In genomic region chr15:68572309-68572708, GRCh38 we compare ENCODE assay signal across 19 cellular contexts. TPM values are rescaled to one million over a fixed set of nuclear protein-coding genes. Genes with fewer than 3 reads are reported as not detected.
DNase-seq lines count a peak whose midpoint lies in the region; ATAC-seq, FAIRE-seq and TF ChIP-seq lines count a peak whose summit lies in the region.
"Had no signal": no experiment of that assay in that cellular context is flagged by ENCODE, and none has a peak within 500 bp of the region (broad histone marks: within the 10 kb centered on the region; RNA-seq: fewer than 3 reads in every experiment).

No MANE protein-coding gene starts in this region.

- H2AFZ ChIP-seq in H1 (ENCODE audit: low read length) (no peak overlapping the region), neural progenitor cell (replicated peaks) (no peak overlapping the region)

- H3K4me2 ChIP-seq in BLaER1 (0 out of 2 replicates have a peak overlapping the region, but pooled peaks have one; percentile 4), H1 (ENCODE audit: insufficient read depth in 1 of 2, low read depth in 2 of 2, low read length in 2 of 2) (no peak overlapping the region; a peak in 1 of 4 replicates), neural progenitor cell (no peak overlapping the region)

- H2AK5ac ChIP-seq in H1 (ENCODE audit: low read depth, low read length) = no peak overlapping the region

- 0 out of 2 replicates have a peak overlapping the region, but pooled peaks have one; percentile 61 for H2BK20ac ChIP-seq in H1 (ENCODE audit: low read length)

- H3K56ac ChIP-seq in H1 (replicated peaks; ENCODE audit: insufficient read length, low read depth, low read length) = no peak overlapping the region

- H3K9ac ChIP-seq in BLaER1 (no peak overlapping the region), H1 (replicated peaks in 1 of 4; ENCODE audit: extremely low read depth in 1 of 4, low read depth in 3 of 4, low read length in 3 of 4) (no peak overlapping the region), neural progenitor cell (no peak overlapping the region)

- H3K27ac ChIP-seq in BLaER1 (no peak overlapping the region), H1 (ENCODE audit: low read depth, low read length) (no peak overlapping the region), neural progenitor cell (no peak overlapping the region)
- H3K27ac ChIP-seq: C4-2B, HL-60 had no signal

- no peaks in the 10 kb centered on the region for H3K23me2 ChIP-seq in H1 (ENCODE audit: low read depth, low read length)

- peaks cover 18% of the 10 kb centered on the region for H3F3A ChIP-seq in neural progenitor cell (ENCODE audit: low read depth)

- H3K4me1 Mint-ChIP-seq in neural progenitor cell = peaks cover 68% of the 10 kb centered on the region

- H4K20me1 ChIP-seq in BLaER1 = no peaks in the 10 kb centered on the region
- no peaks in the 10 kb centered on the region for H4K20me1 ChIP-seq in H1 (replicated peaks in 1 of 2; ENCODE audit: control insufficient read depth in 1 of 2, insufficient read depth in 2 of 2, low read length in 2 of 2)
- no peaks in the 10 kb centered on the region for H4K20me1 ChIP-seq in neural progenitor cell (ENCODE audit: low read depth)

- peak overlapping the region; percentile 68 for H3K18ac ChIP-seq in H1 (ENCODE audit: extremely low read depth, low read length)

- H3K14ac ChIP-seq in H1 (ENCODE audit: insufficient read length) = no peak overlapping the region

- peaks cover 50% of the 10 kb centered on the region for H3K4me1 ChIP-seq in BLaER1
- peaks cover 16 to 47% (median 28%) of the 10 kb centered on the region in 4 experiments for H3K4me1 ChIP-seq in H1 (replicated peaks in 1 of 4; ENCODE audit: control insufficient read depth in 3 of 4, insufficient read depth in 4 of 4, low read length in 3 of 4)
- H3K4me1 ChIP-seq in neural progenitor cell = peaks cover 27% of the 10 kb centered on the region

- H2BK12ac ChIP-seq in H1 (ENCODE audit: low read depth, low read length) = peak overlapping the region; percentile 82

- H3K36me3 Mint-ChIP-seq in neural progenitor cell = no peaks in the 10 kb centered on the region
- no peaks in the 10 kb centered on the region for H3K36me3 Mint-ChIP-seq in activated naive CD4-positive, alpha-beta T cell treated with anti-CD3 and anti-CD28 coated beads, Interleukin-2, amount 50 U/mL, for 72 hours
- H3K36me3 Mint-ChIP-seq: CD4-positive, alpha-beta memory T cell had no signal

- H3K27me3 ChIP-seq in BLaER1 = no peaks in the 10 kb centered on the region
- H3K27me3 ChIP-seq in H1 (replicated peaks in 1 of 4; ENCODE audit: control insufficient read depth in 3 of 4, extremely low read depth in 1 of 4, insufficient read depth in 3 of 4, low read length in 3 of 4) = peaks cover 0 to 11% (median 8%) of the 10 kb centered on the region in 4 experiments; a peak in 5 of 7 replicates
- peaks cover 13% of the 10 kb centered on the region for H3K27me3 ChIP-seq in neural progenitor cell

- CTCF ChIA-PET in H1 (lab: Charles Lee; ENCODE audit: partially characterized antibody) = interaction anchor here (0.8 to 4.3 kb wide), 7 partner anchors 9 to 101 kb away, joined by 3 to 28 read pairs (median 7); no protein-coding TSS in a partner anchor

- no peak overlapping the region for H4K5ac ChIP-seq in H1 (ENCODE audit: insufficient read length, low read depth, low read length)

- no peaks in the 10 kb centered on the region for H3K79me2 ChIP-seq in H1 (ENCODE audit: control insufficient read depth in 1 of 2, insufficient read depth in 2 of 2, low read length in 2 of 2)
- H3K79me2 ChIP-seq in neural progenitor cell (ENCODE audit: low read depth) = no peaks in the 10 kb centered on the region

- H3K27ac Mint-ChIP-seq in neural progenitor cell = peak overlapping the region; percentile 83
- H3K27ac Mint-ChIP-seq in activated naive CD4-positive, alpha-beta T cell treated with anti-CD3 and anti-CD28 coated beads, Interleukin-2, amount 50 U/mL, for 72 hours = no peak overlapping the region
- H3K27ac Mint-ChIP-seq: CD4-positive, alpha-beta memory T cell; HFFc6 had no signal

- no peaks in the 10 kb centered on the region for H3K79me1 ChIP-seq in H1 (ENCODE audit: low read depth, low read length)

- no peak for TF ChIP-seq RAD21 in H1 (IDR thresholded peaks at IDR 0.05 in 1 of 2, conservative IDR thresholded peaks at IDR 0.05 in 1 of 2; ENCODE audit: low read depth in 2 of 2, low read length in 2 of 2)

- FAIRE-seq in H1 (lab: Jason Lieb, UNC) = no peak
- FAIRE-seq: G401.6, GM12891 had no signal

- no peak overlapping the region for H3K23ac ChIP-seq in H1 (ENCODE audit: insufficient read length)

- no peak overlapping the region for H3K4ac ChIP-seq in H1 (replicated peaks; ENCODE audit: insufficient read length, low read depth, low read length)

- H4K91ac ChIP-seq in H1 (replicated peaks; ENCODE audit: insufficient read length, low read length) = peak overlapping the region; percentile 34

- H3K9me3 Mint-ChIP-seq in neural progenitor cell = no peaks in the 10 kb centered on the region
- no peaks in the 10 kb centered on the region for H3K9me3 Mint-ChIP-seq in activated naive CD4-positive, alpha-beta T cell treated with anti-CD3 and anti-CD28 coated beads, Interleukin-2, amount 50 U/mL, for 72 hours
- H3K9me3 Mint-ChIP-seq: CD4-positive, alpha-beta memory T cell; HFFc6 had no signal

- H3K4me3 Mint-ChIP-seq in neural progenitor cell = peak overlapping the region; percentile 5
- H3K4me3 Mint-ChIP-seq: CD4-positive, alpha-beta memory T cell; HFFc6 had no signal

- H3K36me3 ChIP-seq in BLaER1 = no peaks in the 10 kb centered on the region
- no peaks in the 10 kb centered on the region for H3K36me3 ChIP-seq in H1 (ENCODE audit: control insufficient read depth in 2 of 4, insufficient read depth in 4 of 4, low read length in 3 of 4)
- H3K36me3 ChIP-seq in neural progenitor cell = no peaks in the 10 kb centered on the region

- H3K4me3 ChIP-seq in BLaER1 (no peak overlapping the region), H1 (ENCODE audit: extremely low read depth in 1 of 4, insufficient read depth in 2 of 4, low read depth in 3 of 4, low read length in 4 of 4) (no peak overlapping the region; a peak in 1 of 8 replicates), neural progenitor cell (no peak overlapping the region)

- ATAC-seq in HG03095 (IDR thresholded peaks at IDR 0.05; ENCODE audit: unreplicated experiment) = no peak
- ATAC-seq in activated naive CD4-positive, alpha-beta T cell treated with anti-CD3 and anti-CD28 coated beads, Interleukin-2, amount 50 U/mL, for 72 hours = no peak

- no peak for TF ChIP-seq POLR2A in H1 (IDR thresholded peaks at IDR 0.05; ENCODE audit: control extremely low read depth in 1 of 2, low read depth in 2 of 2, low read length in 2 of 2)

- DNase-seq in NCI-H526 treated with DMSO at 0.1 percent for 48 hours (lab: John Stamatoyannopoulos, UW) (peak; percentile 55), H1 (ENCODE audit: low read depth in 1 of 2, low spot score in 2 of 2) (no peak), neural progenitor cell (ENCODE audit: low spot score) (no peak), NCI-H1417 treated with DMSO at 0.1 percent for 48 hours (lab: John Stamatoyannopoulos, UW) (no peak)
- no peak for DNase-seq in activated CD4-positive, alpha-beta T cell treated with anti-CD3 and anti-CD28 coated beads for 48 hours
- DNase-seq in activated naive CD4-positive, alpha-beta T cell treated with anti-CD3 and anti-CD28 coated beads, Interleukin-2, amount 50 U/mL, for 72 hours (ENCODE audit: low spot score in 2 of 2) = no peak
- DNase-seq: ACHN; CD4-positive, alpha-beta memory T cell; DMS153; DMS79 treated with DMSO at 0.1 percent for 48 hours; EL; HCEC 1CT; HFFc6 had no signal

- no peaks in the 10 kb centered on the region for H3K9me3 ChIP-seq in BLaER1
- H3K9me3 ChIP-seq in H1 (ENCODE audit: insufficient read depth in 2 of 2, low read depth in 1 of 2, low read length in 1 of 2) = no peaks in the 10 kb centered on the region
- H3K9me3 ChIP-seq in neural progenitor cell (ENCODE audit: low read depth) = no peaks in the 10 kb centered on the region

- 76% methylated on average over 4 of the region's 4 CpGs; no CpG with 5 or more reads in 1 of the 2 experiments for WGBS in H1 (ENCODE audit: extremely low coverage in 1 of 2, insufficient coverage in 1 of 2, insufficient read length in 1 of 2, insufficient replicate concordance in 2 of 2, low coverage in 1 of 2, low lambda C conversion rate in 2 of 2, missing lambda C conversion rate in 1 of 2), 2 experiments

- no peak for TF ChIP-seq EP300 in H1 (IDR thresholded peaks at IDR 0.05; ENCODE audit: borderline replicate concordance in 1 of 2, low read depth in 2 of 2, low read length in 2 of 2)

- peak overlapping the region; percentile 9 for H2BK120ac ChIP-seq in H1 (replicated peaks; ENCODE audit: low read depth, low read length)

- peak overlapping the region; percentile 32; the same call in 1 of the 2 replicates for H2BK5ac ChIP-seq in H1 (ENCODE audit: low read depth, low read length)

- peaks cover 26% of the 10 kb centered on the region for H3K27me3 Mint-ChIP-seq in neural progenitor cell (ENCODE audit: insufficient read depth, low read depth)

- H4K8ac ChIP-seq in H1 (ENCODE audit: extremely low read depth, insufficient read depth, low read length) = no peak overlapping the region

- 0 out of 2 replicates have a peak overlapping the region, but pooled peaks have one; percentile 36 for H2BK15ac ChIP-seq in H1 (ENCODE audit: low read length)

- POLR2A ChIA-PET in H1 (lab: Charles Lee; ENCODE audit: partially characterized antibody) = interaction anchor here (1.6 to 5.0 kb wide), 2 partner anchors 11 to 294 kb away, joined by 3 to 31 read pairs; no protein-coding TSS in a partner anchor

- TF ChIP-seq CTCF in H1 (IDR thresholded peaks at IDR 0.05; ENCODE audit: control extremely low read depth in 1 of 3, insufficient read depth in 1 of 3, low read depth in 1 of 3, low read length in 3 of 3) = no peak
- no peak for TF ChIP-seq CTCF in neural progenitor cell (IDR thresholded peaks at IDR 0.05)

TF ChIP-seq in H1, 55 proteins besides CTCF, POLR2A, EP300 and RAD21 (continues in another document):
- no peak for TF ChIP-seq EZH2 (IDR thresholded peaks at IDR 0.05; ENCODE audit: low read depth, low read length, severe bottlenecking)
- no peak for TF ChIP-seq GABPA (IDR thresholded peaks at IDR 0.05; ENCODE audit: borderline replicate concordance, insufficient read depth, low read length)
- no peak for TF ChIP-seq POLR2AphosphoS5 (IDR thresholded peaks at IDR 0.05; ENCODE audit: low read depth, low read length)
- TF ChIP-seq POU5F1 (IDR thresholded peaks at IDR 0.05; ENCODE audit: low read depth, low read length) = no peak

RNA-seq across cellular contexts. Expression of gene CORO2B, which starts 6.5 kb away (rescaled TPM):
- total RNA-seq in H1 (2021; fragmentation: NEBNext Ultra II Directional; extraction: Animal tissue kit (Norgen Biotek cat#: 25700)) = 3.4 and 4.7 TPM in 2 replicates
- polyA plus RNA-seq in H1 (2011; rRNA removed) = 6.1 and 6.7 TPM in 2 replicates
- polyA plus RNA-seq in H1 (2011; cell fraction: cytosol; rRNA removed) = 3.5 TPM
- polyA plus RNA-seq in H1 (2011; cell fraction: nucleus; rRNA removed) = 5.4 TPM
- polyA plus RNA-seq in H1 (2012, experiment 1 of 2) = 3.8 to 5.5 TPM (median 4.8 TPM) in 4 replicates
- 3.7 TPM for polyA plus RNA-seq in H1 (2012, experiment 2 of 2)
- polyA plus RNA-seq in H1 (2013, experiment 1 of 2) = 2.4 TPM
- polyA plus RNA-seq in H1 (2013, experiment 2 of 2) = 2.2 TPM
- polyA minus RNA-seq in H1 (2011; rRNA and poly(A)+ RNA removed) = 4.0 TPM in 2 replicates
- polyA minus RNA-seq in H1 (2011; cell fraction: cytosol; rRNA and poly(A)+ RNA removed) = 2.9 TPM
- polyA minus RNA-seq in H1 (2011; cell fraction: nucleus; rRNA and poly(A)+ RNA removed) = 2.2 TPM
- total RNA-seq in neural progenitor cell (ENCODE audit: low replicate concordance) = 1.0 and 3.3 TPM in 2 replicates
- under 1 TPM in 1 of 2 donors, not detected in 1; 0.07 TPM for total RNA-seq in activated naive CD4-positive, alpha-beta T cell treated with anti-CD3 and anti-CD28 coated beads, Interleukin-2, amount 50 U/mL, for 72 hours
- total RNA-seq: CD4-positive, alpha-beta memory T cell had no signal
- polyA plus RNA-seq: CD4-positive, alpha-beta memory T cell had no signal
